Comparison of ENCODE assay signal across 1 cellular context in the genomic region with DNA sequence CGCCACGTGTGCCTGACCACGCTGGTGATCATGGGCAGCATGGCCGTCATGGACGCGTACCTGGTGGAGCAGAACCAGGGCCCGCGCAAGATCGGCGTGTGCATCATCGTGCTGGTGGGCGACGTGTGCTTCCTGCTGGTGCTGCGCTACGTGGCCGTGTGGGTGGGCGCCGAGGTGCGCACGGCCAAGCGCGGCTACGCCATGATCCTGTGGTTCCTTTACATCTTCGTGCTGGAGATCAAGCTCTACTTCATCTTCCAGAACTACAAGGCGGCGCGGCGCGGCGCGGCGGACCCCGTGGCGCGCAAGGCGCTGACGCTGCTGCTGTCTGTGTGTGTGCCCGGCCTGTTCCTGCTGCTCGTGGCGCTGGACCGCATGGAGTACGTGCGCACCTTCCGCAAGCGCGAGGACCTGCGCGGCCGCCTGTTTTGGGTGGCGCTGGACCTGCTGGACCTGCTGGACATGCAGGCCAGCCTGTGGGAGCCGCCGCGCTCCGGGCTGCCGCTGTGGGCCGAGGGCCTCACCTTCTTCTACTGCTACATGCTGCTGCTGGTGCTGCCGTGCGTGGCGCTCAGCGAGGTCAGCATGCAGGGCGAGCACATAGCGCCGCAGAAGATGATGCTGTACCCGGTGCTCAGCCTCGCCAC.
TF ChIP-seq lines count a peak whose summit lies in the region.

No MANE protein-coding gene starts in this region.

TF ChIP-seq in HepG2, 621 proteins besides CTCF, POLR2A, EP300 and RAD21 (continued from another document):
- TF ChIP-seq, protein P1, sequence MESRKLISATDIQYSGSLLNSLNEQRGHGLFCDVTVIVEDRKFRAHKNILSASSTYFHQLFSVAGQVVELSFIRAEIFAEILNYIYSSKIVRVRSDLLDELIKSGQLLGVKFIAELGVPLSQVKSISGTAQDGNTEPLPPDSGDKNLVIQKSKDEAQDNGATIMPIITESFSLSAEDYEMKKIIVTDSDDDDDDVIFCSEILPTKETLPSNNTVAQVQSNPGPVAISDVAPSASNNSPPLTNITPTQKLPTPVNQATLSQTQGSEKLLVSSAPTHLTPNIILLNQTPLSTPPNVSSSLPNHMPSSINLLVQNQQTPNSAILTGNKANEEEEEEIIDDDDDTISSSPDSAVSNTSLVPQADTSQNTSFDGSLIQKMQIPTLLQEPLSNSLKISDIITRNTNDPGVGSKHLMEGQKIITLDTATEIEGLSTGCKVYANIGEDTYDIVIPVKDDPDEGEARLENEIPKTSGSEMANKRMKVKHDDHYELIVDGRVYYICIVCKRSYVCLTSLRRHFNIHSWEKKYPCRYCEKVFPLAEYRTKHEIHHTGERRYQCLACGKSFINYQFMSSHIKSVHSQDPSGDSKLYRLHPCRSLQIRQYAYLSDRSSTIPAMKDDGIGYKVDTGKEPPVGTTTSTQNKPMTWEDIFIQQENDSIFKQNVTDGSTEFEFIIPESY (CRISPR knock-in tag; IDR thresholded peaks at IDR 0.05) = peak; percentile 3; the same call in 1 of the 2 replicates
- TF ChIP-seq SIX4 (CRISPR knock-in tag; IDR thresholded peaks at IDR 0.05) (no peak), GTF2F1 (IDR thresholded peaks at IDR 0.05; ENCODE audit: low read length) (no peak), ZNF678 (CRISPR knock-in tag; IDR thresholded peaks at IDR 0.05) (no peak), ZNF253 (CRISPR knock-in tag; IDR thresholded peaks at IDR 0.05; ENCODE audit: borderline replicate concordance) (no peak), NR3C1 (CRISPR knock-in tag; IDR thresholded peaks at IDR 0.05) (no peak), STAT5B (CRISPR knock-in tag; IDR thresholded peaks at IDR 0.05) (no peak), ZNF430 (CRISPR knock-in tag; IDR thresholded peaks at IDR 0.05) (no peak), ZNF766 (CRISPR knock-in tag; IDR thresholded peaks at IDR 0.05; ENCODE audit: borderline replicate concordance) (no peak), ZNF225 (CRISPR knock-in tag; IDR thresholded peaks at IDR 0.05) (0 out of 2 replicates have a peak, but pooled peaks have one; percentile 40), ZNF569 (CRISPR knock-in tag; IDR thresholded peaks at IDR 0.05; ENCODE audit: borderline replicate concordance) (no peak), JDP2 (CRISPR knock-in tag; IDR thresholded peaks at IDR 0.05; ENCODE audit: borderline replicate concordance) (no peak), ZNF777 (CRISPR knock-in tag; IDR thresholded peaks at IDR 0.05) (no peak)
- TF ChIP-seq, protein P2, sequence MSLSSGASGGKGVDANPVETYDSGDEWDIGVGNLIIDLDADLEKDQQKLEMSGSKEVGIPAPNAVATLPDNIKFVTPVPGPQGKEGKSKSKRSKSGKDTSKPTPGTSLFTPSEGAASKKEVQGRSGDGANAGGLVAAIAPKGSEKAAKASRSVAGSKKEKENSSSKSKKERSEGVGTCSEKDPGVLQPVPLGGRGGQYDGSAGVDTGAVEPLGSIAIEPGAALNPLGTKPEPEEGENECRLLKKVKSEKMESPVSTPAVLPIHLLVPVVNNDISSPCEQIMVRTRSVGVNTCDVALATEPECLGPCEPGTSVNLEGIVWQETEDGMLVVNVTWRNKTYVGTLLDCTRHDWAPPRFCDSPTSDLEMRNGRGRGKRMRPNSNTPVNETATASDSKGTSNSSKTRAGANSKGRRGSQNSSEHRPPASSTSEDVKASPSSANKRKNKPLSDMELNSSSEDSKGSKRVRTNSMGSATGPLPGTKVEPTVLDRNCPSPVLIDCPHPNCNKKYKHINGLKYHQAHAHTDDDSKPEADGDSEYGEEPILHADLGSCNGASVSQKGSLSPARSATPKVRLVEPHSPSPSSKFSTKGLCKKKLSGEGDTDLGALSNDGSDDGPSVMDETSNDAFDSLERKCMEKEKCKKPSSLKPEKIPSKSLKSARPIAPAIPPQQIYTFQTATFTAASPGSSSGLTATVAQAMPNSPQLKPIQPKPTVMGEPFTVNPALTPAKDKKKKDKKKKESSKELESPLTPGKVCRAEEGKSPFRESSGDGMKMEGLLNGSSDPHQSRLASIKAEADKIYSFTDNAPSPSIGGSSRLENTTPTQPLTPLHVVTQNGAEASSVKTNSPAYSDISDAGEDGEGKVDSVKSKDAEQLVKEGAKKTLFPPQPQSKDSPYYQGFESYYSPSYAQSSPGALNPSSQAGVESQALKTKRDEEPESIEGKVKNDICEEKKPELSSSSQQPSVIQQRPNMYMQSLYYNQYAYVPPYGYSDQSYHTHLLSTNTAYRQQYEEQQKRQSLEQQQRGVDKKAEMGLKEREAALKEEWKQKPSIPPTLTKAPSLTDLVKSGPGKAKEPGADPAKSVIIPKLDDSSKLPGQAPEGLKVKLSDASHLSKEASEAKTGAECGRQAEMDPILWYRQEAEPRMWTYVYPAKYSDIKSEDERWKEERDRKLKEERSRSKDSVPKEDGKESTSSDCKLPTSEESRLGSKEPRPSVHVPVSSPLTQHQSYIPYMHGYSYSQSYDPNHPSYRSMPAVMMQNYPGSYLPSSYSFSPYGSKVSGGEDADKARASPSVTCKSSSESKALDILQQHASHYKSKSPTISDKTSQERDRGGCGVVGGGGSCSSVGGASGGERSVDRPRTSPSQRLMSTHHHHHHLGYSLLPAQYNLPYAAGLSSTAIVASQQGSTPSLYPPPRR (CRISPR knock-in tag; IDR thresholded peaks at IDR 0.05; ENCODE audit: borderline replicate concordance) = no peak
- TF ChIP-seq, protein P3, sequence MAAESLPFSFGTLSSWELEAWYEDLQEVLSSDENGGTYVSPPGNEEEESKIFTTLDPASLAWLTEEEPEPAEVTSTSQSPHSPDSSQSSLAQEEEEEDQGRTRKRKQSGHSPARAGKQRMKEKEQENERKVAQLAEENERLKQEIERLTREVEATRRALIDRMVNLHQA (CRISPR knock-in tag; IDR thresholded peaks at IDR 0.05) = no peak
- TF ChIP-seq, protein P4, sequence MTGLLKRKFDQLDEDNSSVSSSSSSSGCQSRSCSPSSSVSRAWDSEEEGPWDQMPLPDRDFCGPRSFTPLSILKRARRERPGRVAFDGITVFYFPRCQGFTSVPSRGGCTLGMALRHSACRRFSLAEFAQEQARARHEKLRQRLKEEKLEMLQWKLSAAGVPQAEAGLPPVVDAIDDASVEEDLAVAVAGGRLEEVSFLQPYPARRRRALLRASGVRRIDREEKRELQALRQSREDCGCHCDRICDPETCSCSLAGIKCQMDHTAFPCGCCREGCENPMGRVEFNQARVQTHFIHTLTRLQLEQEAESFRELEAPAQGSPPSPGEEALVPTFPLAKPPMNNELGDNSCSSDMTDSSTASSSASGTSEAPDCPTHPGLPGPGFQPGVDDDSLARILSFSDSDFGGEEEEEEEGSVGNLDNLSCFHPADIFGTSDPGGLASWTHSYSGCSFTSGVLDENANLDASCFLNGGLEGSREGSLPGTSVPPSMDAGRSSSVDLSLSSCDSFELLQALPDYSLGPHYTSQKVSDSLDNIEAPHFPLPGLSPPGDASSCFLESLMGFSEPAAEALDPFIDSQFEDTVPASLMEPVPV (CRISPR knock-in tag; IDR thresholded peaks at IDR 0.05) = no peak
- TF ChIP-seq, protein P5, sequence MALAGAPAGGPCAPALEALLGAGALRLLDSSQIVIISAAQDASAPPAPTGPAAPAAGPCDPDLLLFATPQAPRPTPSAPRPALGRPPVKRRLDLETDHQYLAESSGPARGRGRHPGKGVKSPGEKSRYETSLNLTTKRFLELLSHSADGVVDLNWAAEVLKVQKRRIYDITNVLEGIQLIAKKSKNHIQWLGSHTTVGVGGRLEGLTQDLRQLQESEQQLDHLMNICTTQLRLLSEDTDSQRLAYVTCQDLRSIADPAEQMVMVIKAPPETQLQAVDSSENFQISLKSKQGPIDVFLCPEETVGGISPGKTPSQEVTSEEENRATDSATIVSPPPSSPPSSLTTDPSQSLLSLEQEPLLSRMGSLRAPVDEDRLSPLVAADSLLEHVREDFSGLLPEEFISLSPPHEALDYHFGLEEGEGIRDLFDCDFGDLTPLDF (CRISPR knock-in tag; IDR thresholded peaks at IDR 0.05) = no peak
